Comparison of ENCODE assay signal across 9 cellular contexts in the genomic region with DNA sequence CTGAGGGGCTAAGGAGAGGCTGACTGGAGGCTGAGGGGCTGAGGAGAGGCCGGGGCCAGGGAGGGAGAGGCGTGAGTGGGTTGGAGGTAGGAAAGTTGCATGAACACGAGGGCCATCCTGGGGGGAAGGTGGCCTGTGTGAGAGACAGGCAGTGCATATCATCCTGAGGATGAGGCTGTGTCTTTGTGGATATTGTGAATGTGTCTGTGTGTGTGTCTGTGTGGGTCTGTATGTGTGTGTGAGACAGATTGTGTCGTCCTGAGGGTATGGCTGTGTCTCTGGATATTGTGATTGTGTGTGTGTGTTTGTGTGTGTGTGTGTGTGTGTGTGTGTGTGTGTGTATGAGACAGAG. TPM values are rescaled to one million over a fixed set of nuclear protein-coding genes. Genes with fewer than 3 reads are reported as not detected.
DNase-seq lines count a peak whose midpoint lies in the region; ATAC-seq and TF ChIP-seq lines count a peak whose summit lies in the region.
"Had no signal": no experiment of that assay in that cellular context is flagged by ENCODE, and none has a peak within 500 bp of the region (broad histone marks: within the 10 kb centered on the region; RNA-seq: fewer than 3 reads in every experiment).

No MANE protein-coding gene starts in this region.

- H3K27ac ChIP-seq in upper lobe of right lung = peak overlapping the region; percentile 51

- 0 to 1% methylated on average over 4 of the region's 4 CpGs for WGBS in lower leg skin, 2 donors

- peak; percentile 20 for ATAC-seq in HG03103 (IDR thresholded peaks at IDR 0.05; ENCODE audit: low read depth, unreplicated experiment)
- peak; percentile 39 for ATAC-seq in upper lobe of right lung

- DNase-seq in COLO829 (ENCODE audit: low spot score) = peak; percentile 6
- no peak for DNase-seq in astrocyte of the cerebellum (ENCODE audit: low read depth)
- no peak for DNase-seq in lower leg skin (ENCODE audit: low spot score in 2 of 2)
- no peak for DNase-seq in upper lobe of right lung
- DNase-seq in NCI-H2081 treated with DMSO at 0.1 percent for 48 hours (lab: John Stamatoyannopoulos, UW) = no peak
- no peak for DNase-seq in NCI-H69 (lab: John Stamatoyannopoulos, UW)
- DNase-seq in RPMI8226 = no peak

- H3K9me3 ChIP-seq in upper lobe of right lung = no peaks in the 10 kb centered on the region

- no peak for TF ChIP-seq CTCF in astrocyte of the cerebellum (IDR thresholded peaks at IDR 0.05; ENCODE audit: low read depth, low read length, missing control alignments)
- TF ChIP-seq CTCF in lower leg skin (IDR thresholded peaks at IDR 0.05) = no peak
- TF ChIP-seq CTCF in upper lobe of right lung (IDR thresholded peaks at IDR 0.05) = no peak

- in situ Hi-C loops in astrocyte of the cerebellum (cut with HindIII; ENCODE audit: low sequenced_read_pairs) = no loop called here

- intact Hi-C loops in lower leg skin (cut with DNase I; ENCODE audit: low total_unique reads) = no loop called here
- intact Hi-C loops in upper lobe of right lung (cut with DNase I) = no loop called here

- H3K36me3 ChIP-seq in upper lobe of right lung = peaks cover under 1% of the 10 kb centered on the region

- no peak for TF ChIP-seq POLR2A in lower leg skin (IDR thresholded peaks at IDR 0.05)

- H3K4me3 ChIP-seq in astrocyte of the cerebellum (ENCODE audit: low read depth, low read length) (peak overlapping the region; percentile 78), lower leg skin (ENCODE audit: low read depth, poor library complexity, severe bottlenecking) (peak overlapping the region; percentile 90), upper lobe of right lung (peak overlapping the region; percentile 91)

- no peaks in the 10 kb centered on the region for H3K27me3 ChIP-seq in upper lobe of right lung

- H3K4me1 ChIP-seq in upper lobe of right lung = peaks cover 7% of the 10 kb centered on the region

RNA-seq across cellular contexts. Expression of a gene that starts 0.4 kb away (rescaled TPM):
- total RNA-seq in lower leg skin (1 to 10 TPM; 6.7 to 9.2 (median 7.2) TPM), upper lobe of right lung (7.0 TPM)

RNA-seq across cellular contexts. Expression of a gene that starts 28.3 kb away (rescaled TPM):
- total RNA-seq in lower leg skin = 1 to 10 TPM; 1.3 to 2.6 (median 1.9) TPM
- total RNA-seq in upper lobe of right lung = 3.4 TPM

RNA-seq across cellular contexts. Expression of a gene that starts 47.4 kb away (rescaled TPM):
- total RNA-seq in lower leg skin (not detected), upper lobe of right lung (not detected)
- total RNA-seq: HT1080 had no signal

RNA-seq across cellular contexts. Expression of a gene that starts 56.8 kb away (rescaled TPM):
- total RNA-seq in lower leg skin (1 to 10 TPM; 5.3 to 7.4 (median 6.8) TPM), upper lobe of right lung (7.1 TPM)
